In the genomic region with DNA sequence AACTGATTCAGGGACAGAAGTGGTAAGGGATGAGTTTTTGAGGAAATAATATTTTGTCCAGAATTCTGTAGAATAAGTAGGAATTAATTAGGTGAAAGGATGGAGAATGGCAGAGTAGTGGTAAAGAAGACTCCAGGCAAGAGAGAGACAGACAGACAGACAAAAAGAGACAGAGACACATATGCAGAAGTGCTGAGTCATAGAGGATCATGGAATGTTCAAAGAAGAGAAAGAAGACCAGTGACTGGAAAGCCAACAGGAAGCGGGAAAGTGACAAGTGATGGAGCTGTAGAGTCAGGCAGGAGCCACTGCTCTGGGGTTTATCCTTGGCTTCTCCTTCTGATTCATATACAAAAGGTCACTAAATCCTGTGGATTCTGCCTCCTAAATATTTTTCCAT, we compare ENCODE assay signal across 2 cellular contexts.
A peak's percentile ranks its signal among the peaks of the same experiment; 100 is the strongest.
TF ChIP-seq lines count a peak whose summit lies in the region.

No MANE protein-coding gene starts in this region.

TF ChIP-seq in IMR-90, 13 proteins besides CTCF, POLR2A, EP300 and RAD21 (continued from another document):
- peak; percentile 84 for TF ChIP-seq NFE2L2 (IDR thresholded peaks at IDR 0.05; ENCODE audit: low read depth, low read length)

TF ChIP-seq in WTC11, 78 proteins besides CTCF, POLR2A, EP300 and RAD21 (continued from another document):
- TF ChIP-seq KAT7 (CRISPR knock-in tag; IDR thresholded peaks at IDR 0.05; ENCODE audit: borderline replicate concordance) (no peak), PRDM15 (CRISPR knock-in tag; IDR thresholded peaks at IDR 0.05) (no peak)
